In the genomic region with DNA sequence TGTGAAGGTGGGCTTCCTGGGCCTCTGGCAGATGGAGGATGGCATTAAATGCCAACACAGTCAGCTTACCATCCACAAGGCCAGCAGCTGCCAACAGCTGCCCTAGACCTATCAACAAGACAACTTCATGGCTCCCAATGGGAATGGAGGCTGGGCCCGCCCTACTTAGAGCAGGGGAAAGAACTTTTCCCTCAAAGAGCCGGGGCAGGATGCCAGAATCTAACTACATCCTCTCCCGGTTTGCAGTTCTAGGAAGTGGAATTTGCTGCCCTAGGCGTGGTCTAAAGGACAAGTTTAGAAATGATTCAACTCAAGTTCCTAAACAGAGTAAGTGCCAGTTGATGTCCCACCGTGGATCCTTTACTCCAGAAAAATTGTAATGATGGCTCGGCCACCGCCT, we compare ENCODE assay signal across 17 cellular contexts. TPM values are rescaled to one million over a fixed set of nuclear protein-coding genes. Genes with fewer than 3 reads are reported as not detected.
A peak's percentile ranks its signal among the peaks of the same experiment; 100 is the strongest.
DNase-seq lines count a peak whose midpoint lies in the region; ATAC-seq and TF ChIP-seq lines count a peak whose summit lies in the region.
"Had no signal": no experiment of that assay in that cellular context is flagged by ENCODE, and none has a peak within 500 bp of the region (broad histone marks: within the 10 kb centered on the region; RNA-seq: fewer than 3 reads in every experiment).

No MANE protein-coding gene starts in this region.

- TF ChIP-seq CTCF in fibroblast of pulmonary artery (IDR thresholded peaks at IDR 0.05; ENCODE audit: low read length, missing control alignments) (no peak), mucosa of descending colon (IDR thresholded peaks at IDR 0.05) (no peak)

- DNase-seq in AG08396 (ENCODE audit: low spot score) = peak; percentile 56
- DNase-seq in RPMI7951 (ENCODE audit: low read depth) = peak; percentile 83
- DNase-seq in fibroblast of pulmonary artery (ENCODE audit: low read depth) = peak; percentile 55
- peak in 1 of 3 donors; percentile 69 for DNase-seq in mucosa of descending colon
- no peak for DNase-seq in NCI-H526 treated with DMSO at 0.1 percent for 48 hours (lab: John Stamatoyannopoulos, UW)
- DNase-seq in activated effector memory CD4-positive, alpha-beta T cell treated with Interleukin-2 at 50 U/mL for 16 hours = no peak
- DNase-seq in NCI-H128 (lab: John Stamatoyannopoulos, UW; ENCODE audit: unreplicated experiment) = no peak
- no peak for DNase-seq in T-helper 2 cell
- DNase-seq: activated CD4-positive, alpha-beta T cell treated with anti-CD3 and anti-CD28 coated beads, Interleukin-2, amount 50 U/mL, for 48 hours; effector CD4-positive, alpha-beta T cell; lower lobe of right lung; NCI-H187 treated with DMSO at 0.1 percent for 48 hours; NCI-H82; SJCRH30 had no signal

- H3K4me3 ChIP-seq in fibroblast of pulmonary artery (replicated peaks; ENCODE audit: low read depth, low read length) (no peak overlapping the region), mucosa of descending colon (no peak overlapping the region)
- H3K4me3 ChIP-seq: lower lobe of right lung, neural progenitor cell, SJCRH30, smooth muscle cell had no signal

- no peaks in the 10 kb centered on the region for H3K9me3 ChIP-seq in mucosa of descending colon
- H3K9me3 ChIP-seq: lower lobe of right lung, SJCRH30 had no signal

- H3K4me1 ChIP-seq in mucosa of descending colon (ENCODE audit: low read depth) = no peaks in the 10 kb centered on the region
- H3K4me1 ChIP-seq: neural progenitor cell had no signal

- intact Hi-C loops in mucosa of descending colon (cut with DNase I, micrococcal nuclease) = no loop called here

- H3K36me3 ChIP-seq in mucosa of descending colon (ENCODE audit: low read depth) = no peaks in the 10 kb centered on the region

- peak; percentile 68 for ATAC-seq in mucosa of descending colon

RNA-seq across cellular contexts. Expression of a gene that starts 13.1 kb away (rescaled TPM):
- 101 and 105 TPM in 2 replicates for total RNA-seq in RPMI7951 (2014; rRNA removed; shearing (Covaris generic))
- total RNA-seq in mucosa of descending colon = 10 to 100 TPM; 50.4 to 72.3 (median 55.8) TPM

RNA-seq across cellular contexts. Expression of a gene that starts 16.7 kb away (rescaled TPM):
- total RNA-seq in RPMI7951 (2014; rRNA removed; shearing (Covaris generic)) = 4.9 and 5.0 TPM in 2 replicates
- 10 to 100 TPM; 35.4 to 63.9 (median 35.9) TPM for total RNA-seq in mucosa of descending colon
- total RNA-seq: SJCRH30 had no signal

RNA-seq across cellular contexts. Expression of a gene that starts 21.3 kb away (rescaled TPM):
- total RNA-seq in RPMI7951 (2014; rRNA removed; shearing (Covaris generic)) = not detected in 2 replicates
- total RNA-seq in mucosa of descending colon = not detected
- total RNA-seq: lower lobe of right lung, SJCRH30, smooth muscle cell, subcutaneous adipose tissue had no signal

RNA-seq across cellular contexts. Expression of a gene that starts 23.2 kb away (rescaled TPM):
- 245 and 306 TPM in 2 replicates for total RNA-seq in RPMI7951 (2014; rRNA removed; shearing (Covaris generic))
- total RNA-seq in mucosa of descending colon = 100 to 1,000 TPM; 349 to 387 (median 350) TPM

RNA-seq across cellular contexts. Expression of a gene that starts 38.3 kb away (rescaled TPM):
- total RNA-seq in RPMI7951 (2014; rRNA removed; shearing (Covaris generic)) = 11.8 and 12.6 TPM in 2 replicates
- total RNA-seq in mucosa of descending colon = 10 to 100 TPM; 20.2 to 28.3 (median 20.4) TPM

Comparison
In these comparisons a context has a peak if more than half of its experiments do, and no peak if none do; other contexts are left out.
1. DNase-seq: peak in AG08396 (single experiment), RPMI7951 (single experiment) and fibroblast of pulmonary artery (single experiment); none in NCI-H526 treated with DMSO at 0.1 percent for 48 hours (single experiment), activated effector memory CD4-positive, alpha-beta T cell treated with Interleukin-2 at 50 U/mL for 16 hours (single experiment), NCI-H128 (single experiment) and T-helper 2 cell (0 of 5).